ENCODE assay signal across 8 cellular contexts in the genomic region with DNA sequence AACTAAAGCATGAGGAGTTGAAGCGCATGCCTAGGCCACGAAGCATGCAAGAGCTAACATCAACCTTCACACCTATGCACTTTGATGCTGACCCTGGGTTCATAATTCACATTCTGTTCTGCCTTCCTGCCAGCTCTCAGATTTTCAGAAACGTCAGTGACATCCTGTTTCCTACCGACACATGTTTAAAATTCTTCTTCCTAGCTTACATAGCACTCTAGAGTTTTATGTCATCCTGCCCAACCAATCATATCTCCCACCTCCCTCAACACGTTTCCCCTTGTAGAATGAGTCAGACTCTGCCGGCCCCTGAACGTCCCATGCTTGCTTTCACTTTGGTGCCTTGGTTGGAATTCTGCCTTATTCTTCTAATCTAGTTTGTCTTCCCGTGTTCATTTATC.
DNase-seq lines count a peak whose midpoint lies in the region; ATAC-seq and TF ChIP-seq lines count a peak whose summit lies in the region.

No MANE protein-coding gene starts in this region.

- H3K9me3 Mint-ChIP-seq in activated T-helper 2 cell treated with anti-CD3 and anti-CD28 coated beads, Interferon-gamma antibody, Interleukin-2, Interleukin-4, amounts not matched to agents 10 μg/mL and 5 μg/mL and 100 μg/mL, durations not matched to agents 14 hours and 24 hours and 36 hours: no peaks in the 10 kb centered on the region

- peaks cover 1% of the 10 kb centered on the region for H3K4me1 Mint-ChIP-seq in activated T-helper 2 cell treated with anti-CD3 and anti-CD28 coated beads, Interferon-gamma antibody, Interleukin-2, Interleukin-4, amounts not matched to agents 10 μg/mL and 5 μg/mL and 100 μg/mL, durations not matched to agents 14 hours and 24 hours and 36 hours (ENCODE audit: low read depth)

- peak; percentile 45 for ATAC-seq in Right ventricle myocardium inferior
- peak; percentile 53 for ATAC-seq in HG03439 (IDR thresholded peaks at IDR 0.05; ENCODE audit: unreplicated experiment)
- ATAC-seq in thoracic aorta (ENCODE audit: insufficient number of reproducible peaks, low FRiP score, low read depth): peak; percentile 52

- DNase-seq in Right ventricle myocardium inferior (ENCODE audit: missing footprints) (no peak), cardiac septum (ENCODE audit: low spot score) (no peak), kidney glomerular epithelial cell (lab: John Stamatoyannopoulos, UW) (peak; percentile 75), thoracic aorta (ENCODE audit: low spot score) (no peak), NCI-H345 (lab: John Stamatoyannopoulos, UW) (no peak), anterior cingulate cortex (lab: John Stamatoyannopoulos, UW) (no peak)
- DNase-seq in activated T-helper 2 cell treated with anti-CD3 and anti-CD28 coated beads, Interferon-gamma antibody, Interleukin-2, Interleukin-4, amounts not matched to agents 10 μg/mL and 5 μg/mL and 100 μg/mL, durations not matched to agents 14 hours and 24 hours and 36 hours (ENCODE audit: low spot score): peak; percentile 37

- H3K27me3 ChIP-seq in thoracic aorta (replicated peaks; ENCODE audit: insufficient read depth): no peaks in the 10 kb centered on the region

- H3K4me3 ChIP-seq in thoracic aorta: peak overlapping the region; percentile 40

- peaks cover 8% of the 10 kb centered on the region for H3K36me3 ChIP-seq in thoracic aorta

- H3K36me3 Mint-ChIP-seq in activated T-helper 2 cell treated with anti-CD3 and anti-CD28 coated beads, Interferon-gamma antibody, Interleukin-2, Interleukin-4, amounts not matched to agents 10 μg/mL and 5 μg/mL and 100 μg/mL, durations not matched to agents 14 hours and 24 hours and 36 hours (ENCODE audit: low read depth): no peaks in the 10 kb centered on the region

- H3K4me3 Mint-ChIP-seq in activated T-helper 2 cell treated with anti-CD3 and anti-CD28 coated beads, Interferon-gamma antibody, Interleukin-2, Interleukin-4, amounts not matched to agents 10 μg/mL and 5 μg/mL and 100 μg/mL, durations not matched to agents 14 hours and 24 hours and 36 hours (ENCODE audit: low read depth): no peak overlapping the region

- H3K4me1 ChIP-seq in thoracic aorta (ENCODE audit: control insufficient read depth in 1 of 2, low read depth in 2 of 2): peaks cover 42 to 57% of the 10 kb centered on the region in 2 donors

- TF ChIP-seq CTCF in thoracic aorta (IDR thresholded peaks at IDR 0.05): no peak

- no peaks in the 10 kb centered on the region for H3K9me3 ChIP-seq in thoracic aorta

- intact Hi-C loops in Right ventricle myocardium inferior (cut with DNase I) (loop anchor here (5.0 kb wide), 2 partner anchors 35 to 365 kb away; no protein-coding TSS in a partner anchor), cardiac septum (cut with DNase I) (loop anchor here (5.0 kb wide), 1 partner anchor 70 kb away; no protein-coding TSS in a partner anchor)
- intact Hi-C loops in activated T-helper 2 cell treated with anti-CD3 and anti-CD28 coated beads, Interferon-gamma antibody, Interleukin-2, Interleukin-4, amounts not matched to agents 10 μg/mL and 5 μg/mL and 100 μg/mL, durations not matched to agents 14 hours and 24 hours and 36 hours (cut with micrococcal nuclease): no loop called here

- peak overlapping the region; percentile 59 to 82 for H3K27ac ChIP-seq in thoracic aorta

- no peaks in the 10 kb centered on the region for H3K27me3 Mint-ChIP-seq in activated T-helper 2 cell treated with anti-CD3 and anti-CD28 coated beads, Interferon-gamma antibody, Interleukin-2, Interleukin-4, amounts not matched to agents 10 μg/mL and 5 μg/mL and 100 μg/mL, durations not matched to agents 14 hours and 24 hours and 36 hours (ENCODE audit: low read depth)

- no peak overlapping the region for H3K27ac Mint-ChIP-seq in activated T-helper 2 cell treated with anti-CD3 and anti-CD28 coated beads, Interferon-gamma antibody, Interleukin-2, Interleukin-4, amounts not matched to agents 10 μg/mL and 5 μg/mL and 100 μg/mL, durations not matched to agents 14 hours and 24 hours and 36 hours

Comparison
In these comparisons a context has a peak if more than half of its experiments do, and no peak if none do; other contexts are left out.
1. DNase-seq: peak in activated T-helper 2 cell treated with anti-CD3 and anti-CD28 coated beads, Interferon-gamma antibody, Interleukin-2, Interleukin-4, amounts not matched to agents 10 μg/mL and 5 μg/mL and 100 μg/mL, durations not matched to agents 14 hours and 24 hours and 36 hours (single experiment) and kidney glomerular epithelial cell (single experiment); none in Right ventricle myocardium inferior (single experiment), cardiac septum (single experiment), thoracic aorta (single experiment), NCI-H345 (single experiment) and anterior cingulate cortex (0 of 58).
2. Peak in every context shown above with its lines, with median percentiles within 50 percentile points of each other: ATAC-seq.